ENCODE assay signal across 20 cellular contexts in genomic region chr5:64758916-64759315, GRCh38. TPM values are rescaled to one million over a fixed set of nuclear protein-coding genes. Genes with fewer than 3 reads are reported as not detected.
A peak's percentile ranks its signal among the peaks of the same experiment; 100 is the strongest.
DNase-seq lines count a peak whose midpoint lies in the region; ATAC-seq and TF ChIP-seq lines count a peak whose summit lies in the region.
"Had no signal": no experiment of that assay in that cellular context is flagged by ENCODE, and none has a peak within 500 bp of the region (broad histone marks: within the 10 kb centered on the region; RNA-seq: fewer than 3 reads in every experiment).

No MANE protein-coding gene starts in this region.

- H3K36me3 Mint-ChIP-seq in GM23338 (ENCODE audit: low read depth), result peaks cover 18% of the 10 kb centered on the region; the same call in 2 of the 3 replicates
- peaks cover 47% of the 10 kb centered on the region for H3K36me3 Mint-ChIP-seq in endodermal cell (ENCODE audit: low read depth)

- H3K4me2 ChIP-seq in GM23338 (no peak overlapping the region), Loucy (ENCODE audit: low read depth, low read length, poor library complexity, severe bottlenecking) (peak overlapping the region; percentile 6), neural cell (ENCODE audit: low read length) (no peak overlapping the region)
- H3K4me2 ChIP-seq: A549, BLaER1 had no signal

- ATAC-seq in GM23338, result no peak
- ATAC-seq: A549, HepG2 had no signal

- no peak overlapping the region for H2AFZ ChIP-seq in GM23338
- no peak overlapping the region for H2AFZ ChIP-seq in Loucy (ENCODE audit: low read length)
- H2AFZ ChIP-seq in neural cell (ENCODE audit: low read depth, low read length), result no peak overlapping the region

- 0 out of 2 replicates have a peak overlapping the region, but pooled peaks have one; percentile 36 for H3K27ac Mint-ChIP-seq in GM23338
- H3K27ac Mint-ChIP-seq in endodermal cell, result no peak overlapping the region
- H3K27ac Mint-ChIP-seq: CD14-positive monocyte, HFFc6, IgD-negative memory B cell had no signal

- no peak for TF ChIP-seq RAD21 in neural cell (conservative IDR thresholded peaks at IDR 0.05)

- H3K9me3 ChIP-seq in Loucy (ENCODE audit: insufficient read depth, low read depth, low read length), result no peaks in the 10 kb centered on the region
- H3K9me3 ChIP-seq in endodermal cell (ENCODE audit: control insufficient read depth, low read length), result peaks cover 10% of the 10 kb centered on the region
- H3K9me3 ChIP-seq in neural cell (ENCODE audit: low read length), result no peaks in the 10 kb centered on the region
- no peaks in the 10 kb centered on the region for H3K9me3 ChIP-seq in colonic mucosa
- no peaks in the 10 kb centered on the region for H3K9me3 ChIP-seq in tibial artery
- no peaks in the 10 kb centered on the region for H3K9me3 ChIP-seq in A673 (ENCODE audit: low read depth, low read length, poor library complexity, severe bottlenecking)
- H3K9me3 ChIP-seq: A549, BLaER1 had no signal

- TF ChIP-seq EP300 in neural cell (conservative IDR thresholded peaks at IDR 0.05; ENCODE audit: poor library complexity, severe bottlenecking), result no peak

- H3K9ac ChIP-seq in Loucy (ENCODE audit: low read depth, low read length, poor library complexity, severe bottlenecking), result no peak overlapping the region
- H3K9ac ChIP-seq in endodermal cell (ENCODE audit: extremely low read depth, low read length, poor library complexity, severe bottlenecking), result no peak overlapping the region
- H3K9ac ChIP-seq in neural cell (ENCODE audit: low read length), result no peak overlapping the region
- no peak overlapping the region for H3K9ac ChIP-seq in colonic mucosa (ENCODE audit: low read depth in 2 of 2, low read length in 2 of 2)
- H3K9ac ChIP-seq: BLaER1 had no signal

- no peaks in the 10 kb centered on the region for H3K9me3 Mint-ChIP-seq in GM23338
- peaks cover 4% of the 10 kb centered on the region for H3K9me3 Mint-ChIP-seq in endodermal cell
- H3K9me3 Mint-ChIP-seq: CD14-positive monocyte; CD4-positive, alpha-beta memory T cell; HFFc6; IgD-negative memory B cell had no signal

- H3K27me3 ChIP-seq in GM23338 (ENCODE audit: insufficient read depth) (no peaks in the 10 kb centered on the region), Loucy (ENCODE audit: insufficient read depth, low read length, poor library complexity, severe bottlenecking) (no peaks in the 10 kb centered on the region), endodermal cell (ENCODE audit: control insufficient read depth, insufficient read depth, low read length, poor library complexity, severe bottlenecking) (no peaks in the 10 kb centered on the region), neural cell (ENCODE audit: insufficient read depth, low read depth, low read length) (no peaks in the 10 kb centered on the region), colonic mucosa (no peaks in the 10 kb centered on the region), tibial artery (no peaks in the 10 kb centered on the region), A673 (replicated peaks; ENCODE audit: insufficient read depth, low read depth, low read length, poor library complexity) (no peaks in the 10 kb centered on the region)
- H3K27me3 ChIP-seq: BLaER1 had no signal

- H3K36me3 ChIP-seq in GM23338 (ENCODE audit: insufficient read depth) (no peaks in the 10 kb centered on the region; the same call in 1 of the 2 replicates), Loucy (ENCODE audit: insufficient read depth, low read length) (0 out of 2 replicates have a peak, but pooled peaks cover 3% of the 10 kb centered on the region), endodermal cell (ENCODE audit: control insufficient read depth, insufficient read depth, low read length) (peaks cover 65% of the 10 kb centered on the region), neural cell (ENCODE audit: insufficient read depth, low read length) (no peaks in the 10 kb centered on the region), colonic mucosa (no peaks in the 10 kb centered on the region), tibial artery (peaks cover 3 to 19% (median 6%) of the 10 kb centered on the region in 3 donors), A673 (ENCODE audit: insufficient read depth, low read length, poor library complexity, severe bottlenecking) (peaks cover 3% of the 10 kb centered on the region)

- H4K20me1 ChIP-seq in GM23338 (replicated peaks; ENCODE audit: insufficient read depth) (peaks cover 14% of the 10 kb centered on the region; the same call in 1 of the 2 replicates), Loucy (ENCODE audit: insufficient read depth, low read length, poor library complexity, severe bottlenecking) (peaks cover 22% of the 10 kb centered on the region), neural cell (ENCODE audit: insufficient read depth) (no peaks in the 10 kb centered on the region)

- H3K9me2 ChIP-seq in GM23338 (ENCODE audit: insufficient read depth), result no peaks in the 10 kb centered on the region
- no peaks in the 10 kb centered on the region for H3K9me2 ChIP-seq in Loucy (replicated peaks; ENCODE audit: low read depth, low read length)
- H3K9me2 ChIP-seq in neural cell (ENCODE audit: insufficient read depth, low read length), result no peaks in the 10 kb centered on the region

- CTCF ChIA-PET in A673 (lab: Charles Lee), result no interaction called here

- no TSS peak for BruUV-seq in A673 (replicated peaks; lab: Mats Ljungman, UMichigan)

- 90 to 100% methylated on average over 3 of the region's 3 CpGs for WGBS in endodermal cell (ENCODE audit: insufficient coverage in 1 of 2, insufficient read length in 1 of 2), 2 experiments

- POLR2A ChIA-PET in A673 (lab: Charles Lee; ENCODE audit: low non-redundant PET), result no interaction called here

- intact Hi-C loops in colonic mucosa (cut with DNase I), result no loop called here
- intact Hi-C loops in tibial artery (cut with DNase I; ENCODE audit: low total_unique reads), result no loop called here
- intact Hi-C loops in A673 (cut with micrococcal nuclease; ENCODE audit: unreplicated experiment), result no loop called here

- H3K4me1 ChIP-seq in GM23338 (ENCODE audit: insufficient read depth) (peaks cover 5% of the 10 kb centered on the region), Loucy (ENCODE audit: insufficient read depth, low read length, poor library complexity, severe bottlenecking) (peaks cover 16% of the 10 kb centered on the region), endodermal cell (ENCODE audit: control insufficient read depth, insufficient read depth, low read length) (peaks cover 24% of the 10 kb centered on the region), colonic mucosa (no peaks in the 10 kb centered on the region), tibial artery (peaks cover 0 to 10% (median 4%) of the 10 kb centered on the region in 4 donors), A673 (ENCODE audit: insufficient read depth, low read length, poor library complexity, severe bottlenecking) (no peaks in the 10 kb centered on the region)
- H3K4me1 ChIP-seq: A549, BLaER1 had no signal

- H3K27me3 Mint-ChIP-seq in GM23338 (ENCODE audit: insufficient read depth, low read depth, poor library complexity) (no peaks in the 10 kb centered on the region), endodermal cell (ENCODE audit: insufficient read depth) (no peaks in the 10 kb centered on the region)
- H3K27me3 Mint-ChIP-seq: CD4-positive, alpha-beta memory T cell; IgD-negative memory B cell had no signal

- no peak overlapping the region for H3K4me3 ChIP-seq in GM23338
- H3K4me3 ChIP-seq in Loucy (ENCODE audit: low read length, poor library complexity, severe bottlenecking), result no peak overlapping the region
- peak overlapping the region; percentile 54 for H3K4me3 ChIP-seq in endodermal cell (ENCODE audit: low read length)
- H3K4me3 ChIP-seq in neural cell (ENCODE audit: low read length), result peak overlapping the region; percentile 44
- no peak overlapping the region for H3K4me3 ChIP-seq in colonic mucosa
- H3K4me3 ChIP-seq in tibial artery, result no peak overlapping the region
- H3K4me3 ChIP-seq in A673 (ENCODE audit: low read depth, low read length, poor library complexity, severe bottlenecking), result no peak overlapping the region
- H3K4me3 ChIP-seq: A549, BLaER1 had no signal

- H3K79me2 ChIP-seq in GM23338 (replicated peaks; ENCODE audit: insufficient read depth) (peaks cover 100% of the 10 kb centered on the region), Loucy (ENCODE audit: insufficient read depth, low read length) (peaks cover 67% of the 10 kb centered on the region), neural cell (replicated peaks; ENCODE audit: insufficient read depth, low read length) (peaks cover 29% of the 10 kb centered on the region)

- H3K4me1 Mint-ChIP-seq in GM23338, result peaks cover 22% of the 10 kb centered on the region
- peaks cover 32% of the 10 kb centered on the region for H3K4me1 Mint-ChIP-seq in endodermal cell

- H3K4me3 Mint-ChIP-seq in GM23338 (no peak overlapping the region), endodermal cell (no peak overlapping the region)
- H3K4me3 Mint-ChIP-seq: CD14-positive monocyte; CD4-positive, alpha-beta memory T cell; HFFc6; IgD-negative memory B cell had no signal

- TF ChIP-seq CTCF in GM23338 (conservative IDR thresholded peaks at IDR 0.05; ENCODE audit: low read depth in 2 of 2) (no peak), Loucy (conservative IDR thresholded peaks at IDR 0.05; ENCODE audit: low read length) (no peak), endodermal cell (conservative IDR thresholded peaks at IDR 0.05) (no peak), neural cell (IDR thresholded peaks at IDR 0.05; ENCODE audit: poor library complexity, severe bottlenecking) (no peak), colonic mucosa (IDR thresholded peaks at IDR 0.05) (no peak), tibial artery (IDR thresholded peaks at IDR 0.05) (no peak), A673 (conservative IDR thresholded peaks at IDR 0.05; ENCODE audit: low read depth, low read length) (no peak)

- H3K27ac ChIP-seq in GM23338 (ENCODE audit: low read depth) (peak overlapping the region; percentile 55; the same call in 1 of the 2 replicates), endodermal cell (ENCODE audit: low read depth, low read length) (peak overlapping the region; percentile 8), neural cell (ENCODE audit: low read length) (no peak overlapping the region), colonic mucosa (no peak overlapping the region), tibial artery (no peak overlapping the region), A673 (ENCODE audit: low read depth, low read length, poor library complexity, severe bottlenecking) (no peak overlapping the region)
- H3K27ac ChIP-seq: 22Rv1, A549, BLaER1 had no signal

- DNase-seq in GM23338 (ENCODE audit: low spot score), result no peak
- no peak for DNase-seq in endodermal cell
- DNase-seq in colonic mucosa, result no peak
- no peak for DNase-seq in tibial artery
- DNase-seq in A673 (ENCODE audit: low spot score), result no peak
- DNase-seq in activated CD4-positive, CD25-positive, alpha-beta regulatory T cell treated with anti-CD3 and anti-CD28 coated beads, Interleukin-2, amount 50 U/mL, for 72 hours, result no peak
- DNase-seq: CD4-positive, alpha-beta memory T cell; DMS53; DND-41; EL; HCEC 1CT; HFFc6 had no signal

- H3F3A ChIP-seq in GM23338 (replicated peaks; ENCODE audit: low read depth) (no peaks in the 10 kb centered on the region), Loucy (ENCODE audit: low read depth) (no peaks in the 10 kb centered on the region), neural cell (ENCODE audit: insufficient read depth, low read length, poor library complexity, severe bottlenecking) (no peaks in the 10 kb centered on the region)

RNA-seq across cellular contexts. Expression of gene SREK1IP1, which starts 9.6 kb away (rescaled TPM):
- 16.7 and 16.8 TPM in 2 replicates for total RNA-seq in GM23338 (2014; rRNA removed; shearing (Covaris generic))
- polyA plus RNA-seq in GM23338 (2016; fragmentation: Nextera tagmentation; extraction: Ambion mirVana) (137 and 146 TPM in 2 replicates), neural cell (13.6 and 23.5 TPM in 2 replicates)
- total RNA-seq in endodermal cell (10 to 100 TPM; 51.6 to 55.1 TPM), colonic mucosa (10 to 100 TPM; 12.2 to 21.4 TPM), A673 (2021) (31.7 and 32.3 TPM in 2 replicates)
- 18.7 TPM for polyA plus RNA-seq in endodermal cell (2013, experiment 1 of 2)
- 22.5 TPM for polyA plus RNA-seq in endodermal cell (2013, experiment 2 of 2)
- 27.3 and 31.0 TPM in 2 replicates for polyA minus RNA-seq in neural cell

RNA-seq across cellular contexts. Expression of gene CWC27, which starts 9.8 kb away (rescaled TPM):
- total RNA-seq in GM23338 (2014; rRNA removed; shearing (Covaris generic)), result 27.7 and 31.4 TPM in 2 replicates
- polyA plus RNA-seq in GM23338 (2016; fragmentation: Nextera tagmentation; extraction: Ambion mirVana), result 94.2 and 115 TPM in 2 replicates
- 10 to 100 TPM; 69.1 to 74.8 TPM for total RNA-seq in endodermal cell
- 42.1 TPM for polyA plus RNA-seq in endodermal cell (2013, experiment 1 of 2)
- 45.0 TPM for polyA plus RNA-seq in endodermal cell (2013, experiment 2 of 2)
- 21.6 and 26.2 TPM in 2 replicates for polyA plus RNA-seq in neural cell
- polyA minus RNA-seq in neural cell, result 40.7 and 54.4 TPM in 2 replicates
- 10 to 100 TPM; 18.3 to 22.6 TPM for total RNA-seq in colonic mucosa
- total RNA-seq in A673 (2021), result 38.0 and 43.3 TPM in 2 replicates

Comparison
In these comparisons a context has a peak if more than half of its experiments do, and no peak if none do; other contexts are left out.
1. H3K27ac ChIP-seq: peak in GM23338 (single experiment) and endodermal cell (single experiment); none in neural cell (single experiment), colonic mucosa (single experiment), tibial artery (0 of 2) and A673 (single experiment).
2. H3K4me3 ChIP-seq: peak in endodermal cell (single experiment) and neural cell (single experiment); none in GM23338 (single experiment), Loucy (single experiment), colonic mucosa (single experiment), tibial artery (0 of 2) and A673 (single experiment).